Comparison of ENCODE assay signal across 9 cellular contexts in the genomic region with DNA sequence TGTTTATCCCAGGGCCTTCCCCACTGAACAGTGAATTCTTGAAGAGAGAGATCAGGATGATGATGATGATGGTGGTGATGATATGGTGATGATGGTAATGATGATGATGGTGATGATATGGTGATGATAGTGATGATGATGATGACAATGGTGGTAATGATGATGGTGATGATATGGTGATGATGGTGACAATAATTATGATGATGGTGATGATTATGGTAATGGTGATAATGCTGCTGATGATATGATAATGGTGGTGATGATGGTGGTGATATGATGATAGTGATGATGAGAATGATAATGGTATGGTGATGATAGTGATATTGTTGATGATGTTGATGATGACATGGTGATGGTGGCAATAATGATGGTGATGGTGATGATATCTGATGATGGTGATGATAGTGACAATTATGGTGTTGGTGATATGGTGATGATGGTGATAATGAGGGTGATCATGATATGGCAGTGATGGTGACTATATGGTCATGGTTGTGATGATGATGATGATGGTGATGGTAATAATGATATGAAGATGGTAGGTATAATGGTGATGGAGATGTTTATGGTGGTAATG.
"Had no signal": no experiment of that assay in that cellular context is flagged by ENCODE, and none has a peak within 500 bp of the region (broad histone marks: within the 10 kb centered on the region; RNA-seq: fewer than 3 reads in every experiment).

No MANE protein-coding gene starts in this region.

- H3K9ac ChIP-seq: GM23248 had no signal

- DNase-seq: GM23248, GOT3, H7, HFFc6, Kasumi-1, KG1 had no signal

- ATAC-seq: HCT116 had no signal

- H3K4me3 ChIP-seq: GM23248, HAP-1 had no signal

- H3K36me3 ChIP-seq: HAP-1 had no signal

- H3K27ac ChIP-seq: GM23248, HL-60 had no signal

- H3K4me1 ChIP-seq: HAP-1 had no signal

- H2AFZ ChIP-seq: GM23248 had no signal

- H3K9me3 ChIP-seq: HAP-1 had no signal
